10 cellular contexts compared by ENCODE assay signal in genomic region chr1:165841582-165842362, GRCh38. TPM values are rescaled to one million over a fixed set of nuclear protein-coding genes. Genes with fewer than 3 reads are reported as not detected.
DNase-seq lines count a peak whose midpoint lies in the region; ATAC-seq and TF ChIP-seq lines count a peak whose summit lies in the region.
"Had no signal": no experiment of that assay in that cellular context is flagged by ENCODE, and none has a peak within 500 bp of the region (broad histone marks: within the 10 kb centered on the region; RNA-seq: fewer than 3 reads in every experiment).

No MANE protein-coding gene starts in this region.

- no peak overlapping the region for H3K27ac ChIP-seq in coronary artery
- H3K27ac ChIP-seq: adrenal gland had no signal

- peak overlapping the region; percentile 76 for H3K27ac Mint-ChIP-seq in activated T-helper 17 cell treated with anti-CD3 and anti-CD28 coated beads, Interleukin-2, amount 50 U/mL, for 72 hours
- H3K27ac Mint-ChIP-seq in natural killer cell, result peak overlapping the region in 1 of 2 donors; percentile 67

- H3K27me3 Mint-ChIP-seq in activated T-helper 17 cell treated with anti-CD3 and anti-CD28 coated beads, Interleukin-2, amount 50 U/mL, for 72 hours, result no peaks in the 10 kb centered on the region
- H3K27me3 Mint-ChIP-seq in natural killer cell (ENCODE audit: low read depth in 2 of 2), result no peaks in the 10 kb centered on the region

- H3K4me3 Mint-ChIP-seq in activated T-helper 17 cell treated with anti-CD3 and anti-CD28 coated beads, Interleukin-2, amount 50 U/mL, for 72 hours, result peak overlapping the region; percentile 55
- no peak overlapping the region for H3K4me3 Mint-ChIP-seq in natural killer cell

- no peak overlapping the region for H3K4me3 ChIP-seq in coronary artery
- H3K4me3 ChIP-seq: adrenal gland had no signal

- TF ChIP-seq CTCF in natural killer cell (IDR thresholded peaks at IDR 0.05) (no peak), coronary artery (IDR thresholded peaks at IDR 0.05) (no peak)

- H3K9me3 Mint-ChIP-seq in activated T-helper 17 cell treated with anti-CD3 and anti-CD28 coated beads, Interleukin-2, amount 50 U/mL, for 72 hours, result no peaks in the 10 kb centered on the region
- H3K9me3 Mint-ChIP-seq in natural killer cell, result no peaks in the 10 kb centered on the region

- H3K36me3 Mint-ChIP-seq in activated T-helper 17 cell treated with anti-CD3 and anti-CD28 coated beads, Interleukin-2, amount 50 U/mL, for 72 hours (ENCODE audit: low read depth), result no peaks in the 10 kb centered on the region
- H3K36me3 Mint-ChIP-seq in natural killer cell, result no peaks in the 10 kb centered on the region

- intact Hi-C loops in natural killer cell (cut with micrococcal nuclease), result no loop called here

- peaks cover 30% of the 10 kb centered on the region for H3K4me1 Mint-ChIP-seq in activated T-helper 17 cell treated with anti-CD3 and anti-CD28 coated beads, Interleukin-2, amount 50 U/mL, for 72 hours
- peaks cover 56 to 60% of the 10 kb centered on the region in 2 donors for H3K4me1 Mint-ChIP-seq in natural killer cell

- no peak for DNase-seq in natural killer cell
- DNase-seq in COR-L47 (lab: John Stamatoyannopoulos, UW), result no peak
- DNase-seq in coronary artery (ENCODE audit: low spot score), result no peak
- DNase-seq: SW 1271 had no signal

- ATAC-seq in GM18870 (IDR thresholded peaks at IDR 0.05; ENCODE audit: unreplicated experiment), result peak; percentile 36
- ATAC-seq in HG02885 (IDR thresholded peaks at IDR 0.05; ENCODE audit: poor library complexity, unreplicated experiment), result peak; percentile 51
- peak; percentile 89 for ATAC-seq in activated T-helper 17 cell treated with anti-CD3 and anti-CD28 coated beads, Interleukin-2, amount 50 U/mL, for 72 hours (replicated peaks)
- ATAC-seq in natural killer cell, result peak in 2 of 3 donors; percentile 49 to 54
- no peak for ATAC-seq in HG03469 (IDR thresholded peaks at IDR 0.05; ENCODE audit: unreplicated experiment)
- no peak for ATAC-seq in HG03095 (IDR thresholded peaks at IDR 0.05; ENCODE audit: unreplicated experiment)

RNA-seq across cellular contexts. Expression of gene UCK2, which starts 14.4 kb away (rescaled TPM):
- total RNA-seq in activated T-helper 17 cell treated with anti-CD3 and anti-CD28 coated beads, Interleukin-2, amount 50 U/mL, for 72 hours, result 10 to 100 TPM; 30.7 to 74.2 TPM
- 10 to 100 TPM; 12.8 to 20.5 (median 14.4) TPM for total RNA-seq in natural killer cell

Comparison
In these comparisons a context has a peak if more than half of its experiments do, and no peak if none do; other contexts are left out.
1. ATAC-seq: peak in GM18870 (single experiment), HG02885 (single experiment), activated T-helper 17 cell treated with anti-CD3 and anti-CD28 coated beads, Interleukin-2, amount 50 U/mL, for 72 hours (single experiment) and natural killer cell (2 of 3); none in HG03469 (single experiment) and HG03095 (single experiment).